In the genomic region with DNA sequence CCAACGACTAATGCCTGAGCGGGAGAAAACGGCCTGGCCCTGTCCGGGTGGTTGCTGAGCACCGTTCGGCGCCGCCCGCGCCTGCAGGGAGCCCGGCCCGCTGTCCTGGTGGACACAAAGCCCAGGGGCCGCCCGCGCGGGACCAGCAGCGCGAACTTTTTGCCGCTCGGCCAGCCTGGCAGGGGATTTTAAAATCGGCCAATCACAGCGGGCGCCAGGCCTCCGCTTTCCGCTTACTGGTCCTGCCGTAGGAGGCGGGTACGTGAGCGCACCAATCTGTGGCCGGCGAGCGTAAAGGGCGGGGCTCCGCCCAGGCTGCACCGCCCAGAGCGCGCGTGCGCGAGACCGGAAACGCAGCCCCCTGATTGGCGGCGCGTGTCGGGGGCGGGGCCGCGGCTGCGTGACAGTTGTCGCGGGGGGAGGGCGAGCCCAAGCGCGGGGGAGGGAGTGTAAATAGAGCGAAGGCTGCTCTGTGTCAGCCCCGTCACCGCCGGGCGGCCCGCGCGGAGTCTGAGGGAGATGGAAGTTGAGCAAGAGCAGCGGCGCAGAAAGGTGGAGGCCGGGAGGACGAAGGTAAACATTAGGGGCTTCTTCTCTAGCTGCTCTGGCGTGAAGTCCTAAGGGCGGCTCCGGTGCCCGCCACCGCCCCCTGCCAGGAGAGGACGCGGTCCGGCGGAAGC, we compare ENCODE assay signal across 8 cellular contexts. TPM values are rescaled to one million over a fixed set of nuclear protein-coding genes. Genes with fewer than 3 reads are reported as not detected.
DNase-seq lines count a peak whose midpoint lies in the region; ATAC-seq and TF ChIP-seq lines count a peak whose summit lies in the region.

Gene C21orf58 (minus strand): TSS at position 161 of the 680 bp plus-strand sequence. CDS start 1,132 bp downstream, outside the sequence.
A gene with protein sequence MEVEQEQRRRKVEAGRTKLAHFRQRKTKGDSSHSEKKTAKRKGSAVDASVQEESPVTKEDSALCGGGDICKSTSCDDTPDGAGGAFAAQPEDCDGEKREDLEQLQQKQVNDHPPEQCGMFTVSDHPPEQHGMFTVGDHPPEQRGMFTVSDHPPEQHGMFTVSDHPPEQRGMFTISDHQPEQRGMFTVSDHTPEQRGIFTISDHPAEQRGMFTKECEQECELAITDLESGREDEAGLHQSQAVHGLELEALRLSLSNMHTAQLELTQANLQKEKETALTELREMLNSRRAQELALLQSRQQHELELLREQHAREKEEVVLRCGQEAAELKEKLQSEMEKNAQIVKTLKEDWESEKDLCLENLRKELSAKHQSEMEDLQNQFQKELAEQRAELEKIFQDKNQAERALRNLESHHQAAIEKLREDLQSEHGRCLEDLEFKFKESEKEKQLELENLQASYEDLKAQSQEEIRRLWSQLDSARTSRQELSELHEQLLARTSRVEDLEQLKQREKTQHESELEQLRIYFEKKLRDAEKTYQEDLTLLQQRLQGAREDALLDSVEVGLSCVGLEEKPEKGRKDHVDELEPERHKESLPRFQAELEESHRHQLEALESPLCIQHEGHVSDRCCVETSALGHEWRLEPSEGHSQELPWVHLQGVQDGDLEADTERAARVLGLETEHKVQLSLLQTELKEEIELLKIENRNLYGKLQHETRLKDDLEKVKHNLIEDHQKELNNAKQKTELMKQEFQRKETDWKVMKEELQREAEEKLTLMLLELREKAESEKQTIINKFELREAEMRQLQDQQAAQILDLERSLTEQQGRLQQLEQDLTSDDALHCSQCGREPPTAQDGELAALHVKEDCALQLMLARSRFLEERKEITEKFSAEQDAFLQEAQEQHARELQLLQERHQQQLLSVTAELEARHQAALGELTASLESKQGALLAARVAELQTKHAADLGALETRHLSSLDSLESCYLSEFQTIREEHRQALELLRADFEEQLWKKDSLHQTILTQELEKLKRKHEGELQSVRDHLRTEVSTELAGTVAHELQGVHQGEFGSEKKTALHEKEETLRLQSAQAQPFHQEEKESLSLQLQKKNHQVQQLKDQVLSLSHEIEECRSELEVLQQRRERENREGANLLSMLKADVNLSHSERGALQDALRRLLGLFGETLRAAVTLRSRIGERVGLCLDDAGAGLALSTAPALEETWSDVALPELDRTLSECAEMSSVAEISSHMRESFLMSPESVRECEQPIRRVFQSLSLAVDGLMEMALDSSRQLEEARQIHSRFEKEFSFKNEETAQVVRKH (N-terminal part only) (plus strand): TSS at position 447 of the 680 bp plus-strand sequence. CDS start 73 bp downstream, at position 520.

- H3K4me3 ChIP-seq in HAP-1 = peak within 1 kb of the TSS; percentile 100
- peak within 1 kb of the TSS; percentile 99 for H3K4me3 ChIP-seq in MG63

- H3K27me3 ChIP-seq in HAP-1 (ENCODE audit: low read depth) = no peaks in the 10 kb centered on the region
- no peaks in the 10 kb centered on the region for H3K27me3 ChIP-seq in MG63

- no peaks in the 10 kb centered on the region for H3K9me3 ChIP-seq in ES-I3 (ENCODE audit: control insufficient read depth, insufficient read depth, low read length)
- no peaks in the 10 kb centered on the region for H3K9me3 ChIP-seq in HAP-1
- no peaks in the 10 kb centered on the region for H3K9me3 ChIP-seq in MG63

- DNase-seq in HAP-1 (ENCODE audit: low spot score in 2 of 2) = peak; percentile 94 to 97
- DNase-seq in MG63 = peak; percentile 99
- DNase-seq in SHP77 (lab: John Stamatoyannopoulos, UW) = peak; percentile 95 to 97
- peak; percentile 97 for DNase-seq in activated T-helper 9 cell treated with anti-CD3 and anti-CD28 coated beads, Interleukin-2, amount 50 U/mL, for 16 hours (ENCODE audit: low read depth)
- peak; percentile 97 for DNase-seq in fibroblast of the conjunctiva (ENCODE audit: low read depth)
- DNase-seq in stimulated activated naive CD8-positive, alpha-beta T cell treated with anti-CD3 and anti-CD28 coated beads, Interleukin-15, Interleukin-2, amounts not matched to agents 100 U/mL and 50 U/mL, for 24 hours = peak; percentile 98

- no peaks in the 10 kb centered on the region for H3K27me3 Mint-ChIP-seq in nephron (ENCODE audit: low read depth)

- in situ Hi-C loops in HAP-1 (cut with MboI; ENCODE audit: low sequenced_read_pairs) = no loop called here

- H3K4me1 ChIP-seq in ES-I3 (ENCODE audit: insufficient read depth, low read length) (peaks cover 5% of the 10 kb centered on the region), HAP-1 (peaks cover 4% of the 10 kb centered on the region)

- TF ChIP-seq CTCF in nephron (IDR thresholded peaks at IDR 0.05; ENCODE audit: unreplicated experiment in 3 of 3) = no peak

- peak; percentile 85 for ATAC-seq in stimulated activated naive CD8-positive, alpha-beta T cell treated with anti-CD3 and anti-CD28 coated beads, Interleukin-15, Interleukin-2, amounts not matched to agents 100 U/mL and 50 U/mL, for 24 hours

- peak within 1 kb of the TSS; percentile 93 to 97 (median 97) for H3K4me3 Mint-ChIP-seq in nephron

- peaks cover 20% of the 10 kb centered on the region for H3K36me3 Mint-ChIP-seq in nephron (ENCODE audit: low read depth)

- H3K4me1 Mint-ChIP-seq in nephron = peaks cover 33% of the 10 kb centered on the region

- H3K9me3 Mint-ChIP-seq in nephron = no peaks in the 10 kb centered on the region

- peak within 1 kb of the TSS; percentile 100 for H3K9ac ChIP-seq in ES-I3 (ENCODE audit: low read depth, low read length)

- H3K27ac Mint-ChIP-seq in nephron = peak within 1 kb of the TSS; percentile 83 to 98 (median 92)

- H3K36me3 ChIP-seq in ES-I3 (ENCODE audit: insufficient read depth, low read length) (peaks cover 7% of the 10 kb centered on the region), HAP-1 (replicated peaks) (peaks cover 39% of the 10 kb centered on the region), MG63 (peaks cover 57% of the 10 kb centered on the region)

RNA-seq across cellular contexts. Expression of gene C21orf58, which starts in this region (rescaled TPM):
- total RNA-seq in MG63 (2014; rRNA removed; shearing (Covaris generic); ENCODE audit: low replicate concordance) = 3.0 and 4.7 TPM in 2 replicates

RNA-seq across cellular contexts. Expression of the second gene that starts in this region (rescaled TPM):
- 51.7 and 57.0 TPM in 2 replicates for total RNA-seq in MG63 (2014; rRNA removed; shearing (Covaris generic); ENCODE audit: low replicate concordance)

Comparison
In these comparisons a context has a peak if more than half of its experiments do, and no peak if none do; other contexts are left out.
1. Peak in every context shown above with its lines: DNase-seq, ATAC-seq and H3K4me3 ChIP-seq.